Comparison of ENCODE assay signal across 17 cellular contexts in the genomic region with DNA sequence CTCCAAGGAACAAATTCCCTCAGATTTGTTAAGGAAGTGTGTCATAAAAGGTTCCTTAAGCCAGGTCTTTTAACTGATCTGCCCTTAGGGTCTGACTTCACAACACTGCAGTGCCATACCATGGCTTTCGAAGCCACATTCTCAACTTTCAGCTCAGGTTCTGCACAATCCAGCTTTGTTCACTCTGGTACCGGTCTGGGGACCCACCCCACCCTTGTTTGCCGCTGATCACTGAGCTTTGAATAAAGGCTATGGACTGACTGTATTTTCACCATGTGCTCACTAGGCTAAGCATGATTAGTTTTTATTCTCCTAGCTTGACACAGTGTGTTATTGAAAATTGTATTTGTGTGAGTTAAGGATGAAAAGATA. TPM values are rescaled to one million over a fixed set of nuclear protein-coding genes. Genes with fewer than 3 reads are reported as not detected.
A peak's percentile ranks its signal among the peaks of the same experiment; 100 is the strongest.
DNase-seq lines count a peak whose midpoint lies in the region; ATAC-seq, FAIRE-seq and TF ChIP-seq lines count a peak whose summit lies in the region.
"Had no signal": no experiment of that assay in that cellular context is flagged by ENCODE, and none has a peak within 500 bp of the region (broad histone marks: within the 10 kb centered on the region; RNA-seq: fewer than 3 reads in every experiment).

No MANE protein-coding gene starts in this region.

- intact Hi-C loops in left ventricle myocardium inferior (cut with micrococcal nuclease): no loop called here
- intact Hi-C loops in endothelial cell of umbilical vein (cut with micrococcal nuclease): no loop called here

- no peaks in the 10 kb centered on the region for H3K27me3 Mint-ChIP-seq in type B pancreatic cell

- H3K27ac Mint-ChIP-seq in type B pancreatic cell: peak overlapping the region; percentile 44
- H3K27ac Mint-ChIP-seq: activated T-helper 2 cell treated with anti-CD3 and anti-CD28 coated beads, Interferon-gamma antibody, Interleukin-2, Interleukin-4, amounts not matched to agents 10 μg/mL and 5 μg/mL and 100 μg/mL, durations not matched to agents 14 hours and 24 hours and 36 hours had no signal

- ATAC-seq in activated CD4-positive, CD25-positive, alpha-beta regulatory T cell treated with anti-CD3 and anti-CD28 coated beads, Interleukin-2, amount 50 U/mL, for 24 hours: no peak
- ATAC-seq: Right ventricle myocardium inferior had no signal

- H3K36me3 Mint-ChIP-seq in type B pancreatic cell: peaks cover 17% of the 10 kb centered on the region

- peak; percentile 24 for FAIRE-seq in endothelial cell of umbilical vein (lab: Jason Lieb, UNC)

- H3K27me3 ChIP-seq in left ventricle myocardium inferior (ENCODE audit: low read depth) (no peaks in the 10 kb centered on the region), right atrium auricular region (no peaks in the 10 kb centered on the region), endothelial cell of umbilical vein (ENCODE audit: control insufficient read depth in 2 of 2, insufficient read depth in 2 of 2, low read length in 2 of 2) (no peaks in the 10 kb centered on the region), neutrophil (no peaks in the 10 kb centered on the region)
- H3K27me3 ChIP-seq: ascending aorta had no signal

- peak overlapping the region; percentile 29 for H3K27ac ChIP-seq in left ventricle myocardium inferior (replicated peaks)
- no peak overlapping the region for H3K27ac ChIP-seq in right atrium auricular region
- no peak overlapping the region for H3K27ac ChIP-seq in endothelial cell of umbilical vein (ENCODE audit: insufficient read depth, low read depth, low read length)
- peak overlapping the region; percentile 74 for H3K27ac ChIP-seq in neutrophil
- H3K27ac ChIP-seq: prostate gland had no signal

- no peaks in the 10 kb centered on the region for H3K9me3 Mint-ChIP-seq in type B pancreatic cell
- H3K9me3 Mint-ChIP-seq: activated T-helper 2 cell treated with anti-CD3 and anti-CD28 coated beads, Interferon-gamma antibody, Interleukin-2, Interleukin-4, amounts not matched to agents 10 μg/mL and 5 μg/mL and 100 μg/mL, durations not matched to agents 14 hours and 24 hours and 36 hours had no signal

- BruUV-seq in endothelial cell of umbilical vein (replicated peaks; lab: Mats Ljungman, UMichigan): no TSS peak

- H3K4me1 ChIP-seq in left ventricle myocardium inferior (peaks cover 67% of the 10 kb centered on the region), right atrium auricular region (peaks cover 0 to 53% of the 10 kb centered on the region in 2 donors), endothelial cell of umbilical vein (ENCODE audit: control insufficient read depth, extremely low read depth, insufficient read depth, low read length) (peaks cover 15% of the 10 kb centered on the region), neutrophil (ENCODE audit: control insufficient read depth in 1 of 2, insufficient read depth in 1 of 2, low read depth in 1 of 2, low read length in 1 of 2) (peaks cover 39 to 44% of the 10 kb centered on the region in 2 experiments)
- H3K4me1 ChIP-seq: prostate gland had no signal

- peaks cover 3% of the 10 kb centered on the region for H3K9me1 ChIP-seq in endothelial cell of umbilical vein (replicated peaks; ENCODE audit: control insufficient read depth, extremely low read depth, insufficient read depth, low read length)

- H3K9ac ChIP-seq in endothelial cell of umbilical vein (replicated peaks; ENCODE audit: extremely low read depth, insufficient read depth, low read length): no peak overlapping the region

- CTCF ChIA-PET in endothelial cell of umbilical vein (lab: Charles Lee): interaction anchor here (1.6 to 1.9 kb wide), 2 partner anchors 18 to 42 kb away, joined by 4 to 8 read pairs; a partner anchor contains a TSS

- H3K79me2 ChIP-seq in endothelial cell of umbilical vein (ENCODE audit: control insufficient read depth, insufficient read depth, low read length): peaks cover 47% of the 10 kb centered on the region

- POLR2A ChIA-PET in endothelial cell of umbilical vein (lab: Charles Lee): no interaction called here

- H3K9me3 ChIP-seq in left ventricle myocardium inferior (replicated peaks) (no peaks in the 10 kb centered on the region), right atrium auricular region (no peaks in the 10 kb centered on the region), endothelial cell of umbilical vein (replicated peaks; ENCODE audit: control insufficient read depth, insufficient read depth, low read length) (no peaks in the 10 kb centered on the region), neutrophil (no peaks in the 10 kb centered on the region)
- H3K9me3 ChIP-seq: ascending aorta, prostate gland had no signal

- peaks cover 20% of the 10 kb centered on the region for H3K4me1 Mint-ChIP-seq in type B pancreatic cell (ENCODE audit: unreplicated experiment)

- peaks cover 2% of the 10 kb centered on the region for H4K20me1 ChIP-seq in endothelial cell of umbilical vein (replicated peaks; ENCODE audit: control insufficient read depth, extremely low read depth, insufficient read depth, low read length)

- DNase-seq in left ventricle myocardium inferior: no peak
- DNase-seq in right atrium auricular region (ENCODE audit: low spot score): no peak
- no peak for DNase-seq in endothelial cell of umbilical vein (ENCODE audit: low read depth, low spot score)
- DNase-seq in type B pancreatic cell (ENCODE audit: extremely low spot score, unreplicated experiment): no peak
- DNase-seq in effector CD8-positive, alpha-beta T cell (lab: John Stamatoyannopoulos, UW): no peak
- DNase-seq in ecto neural progenitor cell (ENCODE audit: low spot score): no peak
- DNase-seq: activated CD4-positive, alpha-beta T cell treated with anti-CD3 and anti-CD28 coated beads, Interleukin-2, amount 50 U/mL, for 1 hour; COR-L47; cortex of kidney; GOT3; NK-92 treated with Interleukin-12 subunit alpha and Interleukin-12 subunit beta, amount 100 ng/mL, for 24 hours had no signal

- H2AFZ ChIP-seq in endothelial cell of umbilical vein (ENCODE audit: low read depth, low read length): no peak overlapping the region

- no peak overlapping the region for H3K4me2 ChIP-seq in endothelial cell of umbilical vein (ENCODE audit: insufficient read depth, low read length)

- no peak overlapping the region for H3K4me3 Mint-ChIP-seq in type B pancreatic cell

- no peak for TF ChIP-seq CTCF in left ventricle myocardium inferior (IDR thresholded peaks at IDR 0.05; ENCODE audit: borderline replicate concordance)
- no peak for TF ChIP-seq CTCF in right atrium auricular region (IDR thresholded peaks at IDR 0.05)
- TF ChIP-seq CTCF in endothelial cell of umbilical vein (IDR thresholded peaks at IDR 0.05; ENCODE audit: extremely low read depth in 1 of 2, insufficient read depth in 1 of 2, low read depth in 1 of 2, low read length in 2 of 2): no peak
- no peak for TF ChIP-seq CTCF in neutrophil (IDR thresholded peaks at IDR 0.05)
- TF ChIP-seq CTCF in type B pancreatic cell (conservative IDR thresholded peaks at IDR 0.05): no peak

- no peak for TF ChIP-seq POLR2A in endothelial cell of umbilical vein (IDR thresholded peaks at IDR 0.05; ENCODE audit: low read depth, low read length)

- dilution Hi-C loops in endothelial cell of umbilical vein (cut with MboI; ENCODE audit: extremely low pct_ligation_motif_present, low sequenced_read_pairs): no loop called here

- H3K36me3 ChIP-seq in left ventricle myocardium inferior (peaks cover 43% of the 10 kb centered on the region), right atrium auricular region (peaks cover 38% of the 10 kb centered on the region), endothelial cell of umbilical vein (ENCODE audit: control insufficient read depth in 2 of 2, extremely low read depth in 1 of 2, insufficient read depth in 2 of 2, low read length in 2 of 2) (peaks cover 9 to 27% of the 10 kb centered on the region in 2 experiments), neutrophil (peaks cover 24% of the 10 kb centered on the region)

- H3K4me3 ChIP-seq in left ventricle myocardium inferior (no peak overlapping the region), right atrium auricular region (no peak overlapping the region), endothelial cell of umbilical vein (replicated peaks in 1 of 3; ENCODE audit: insufficient read depth in 1 of 3, low read depth in 1 of 3, low read length in 3 of 3) (no peak overlapping the region), neutrophil (ENCODE audit: low read depth in 1 of 2, low read length in 1 of 2) (no peak overlapping the region)
- H3K4me3 ChIP-seq: ascending aorta, prostate gland had no signal

RNA-seq across cellular contexts. Expression of a gene that starts 15.9 kb away (rescaled TPM):
- total RNA-seq in left ventricle myocardium inferior (72.1 TPM), right atrium auricular region (10 to 100 TPM; 44.8 to 57.1 TPM), endothelial cell of umbilical vein (110 and 113 TPM in 2 replicates), type B pancreatic cell (ENCODE audit: low replicate concordance) (111 and 124 TPM in 2 replicates)
- polyA plus RNA-seq in endothelial cell of umbilical vein: 52.1 and 56.0 TPM in 2 replicates
- 72.0 and 73.0 TPM in 2 replicates for polyA plus RNA-seq in endothelial cell of umbilical vein (2011; cell fraction: cytosol; rRNA removed)
- 137 and 144 TPM in 2 replicates for polyA plus RNA-seq in endothelial cell of umbilical vein (2011; cell fraction: nucleus; rRNA removed)
- 55.8 and 64.3 TPM in 2 replicates for polyA plus RNA-seq in endothelial cell of umbilical vein (2012)
- 55.3 and 63.4 TPM in 2 replicates for polyA minus RNA-seq in endothelial cell of umbilical vein
- polyA minus RNA-seq in endothelial cell of umbilical vein (2011; cell fraction: cytosol; rRNA and poly(A)+ RNA removed): 36.8 TPM
- 38.7 and 53.7 TPM in 2 replicates for polyA minus RNA-seq in endothelial cell of umbilical vein (2011; cell fraction: nucleus; rRNA and poly(A)+ RNA removed)

RNA-seq across cellular contexts. Expression of a gene that starts 18.0 kb away (rescaled TPM):
- 71.0 TPM for total RNA-seq in left ventricle myocardium inferior
- total RNA-seq in right atrium auricular region: 10 to 100 TPM; 43.6 to 73.7 TPM
- 55.3 and 59.2 TPM in 2 replicates for total RNA-seq in endothelial cell of umbilical vein
- polyA plus RNA-seq in endothelial cell of umbilical vein: 31.5 and 37.1 TPM in 2 replicates
- polyA plus RNA-seq in endothelial cell of umbilical vein (2011; cell fraction: cytosol; rRNA removed): 53.0 and 58.4 TPM in 2 replicates
- 17.8 and 23.0 TPM in 2 replicates for polyA plus RNA-seq in endothelial cell of umbilical vein (2011; cell fraction: nucleus; rRNA removed)
- 37.9 and 70.7 TPM in 2 replicates for polyA plus RNA-seq in endothelial cell of umbilical vein (2012)
- 11.1 and 19.4 TPM in 2 replicates for polyA minus RNA-seq in endothelial cell of umbilical vein
- 36.5 TPM for polyA minus RNA-seq in endothelial cell of umbilical vein (2011; cell fraction: cytosol; rRNA and poly(A)+ RNA removed)
- polyA minus RNA-seq in endothelial cell of umbilical vein (2011; cell fraction: nucleus; rRNA and poly(A)+ RNA removed): 6.9 and 7.5 TPM in 2 replicates
- 59.8 and 69.7 TPM in 2 replicates for total RNA-seq in type B pancreatic cell (ENCODE audit: low replicate concordance)

RNA-seq across cellular contexts. Expression of a gene that starts 39.9 kb away (rescaled TPM):
- total RNA-seq in left ventricle myocardium inferior (2.0 TPM), right atrium auricular region (10 to 100 TPM; 11.9 to 12.4 TPM), endothelial cell of umbilical vein (0.14 and 0.73 TPM in 2 replicates), type B pancreatic cell (ENCODE audit: low replicate concordance) (1.3 and 2.7 TPM in 2 replicates)
- polyA plus RNA-seq in endothelial cell of umbilical vein: 0.14 and 0.18 TPM in 2 replicates
- 0.10 and 0.13 TPM in 2 replicates for polyA plus RNA-seq in endothelial cell of umbilical vein (2011; cell fraction: cytosol; rRNA removed)
- polyA plus RNA-seq in endothelial cell of umbilical vein (2011; cell fraction: nucleus; rRNA removed): 0.38 and 0.40 TPM in 2 replicates
- 1.2 and 1.5 TPM in 2 replicates for polyA plus RNA-seq in endothelial cell of umbilical vein (2012)
- polyA minus RNA-seq in endothelial cell of umbilical vein: 0.19 and 0.34 TPM in 2 replicates
- not detected for polyA minus RNA-seq in endothelial cell of umbilical vein (2011; cell fraction: cytosol; rRNA and poly(A)+ RNA removed)
- polyA minus RNA-seq in endothelial cell of umbilical vein (2011; cell fraction: nucleus; rRNA and poly(A)+ RNA removed): 0.19 and 0.67 TPM in 2 replicates

RNA-seq across cellular contexts. Expression of a gene that starts 51.2 kb away (rescaled TPM):
- total RNA-seq in left ventricle myocardium inferior (102 TPM), right atrium auricular region (100 to 1,000 TPM; 139 to 189 TPM), endothelial cell of umbilical vein (818 and 840 TPM in 2 replicates), type B pancreatic cell (ENCODE audit: low replicate concordance) (551 and 606 TPM in 2 replicates)
- 1,157 and 1,240 TPM in 2 replicates for polyA plus RNA-seq in endothelial cell of umbilical vein
- polyA plus RNA-seq in endothelial cell of umbilical vein (2011; cell fraction: cytosol; rRNA removed): 1,469 and 1,568 TPM in 2 replicates
- polyA plus RNA-seq in endothelial cell of umbilical vein (2011; cell fraction: nucleus; rRNA removed): 547 and 579 TPM in 2 replicates
- polyA plus RNA-seq in endothelial cell of umbilical vein (2012): 798 and 832 TPM in 2 replicates
- 564 and 566 TPM in 2 replicates for polyA minus RNA-seq in endothelial cell of umbilical vein
- polyA minus RNA-seq in endothelial cell of umbilical vein (2011; cell fraction: cytosol; rRNA and poly(A)+ RNA removed): 260 TPM
- 61.5 and 75.7 TPM in 2 replicates for polyA minus RNA-seq in endothelial cell of umbilical vein (2011; cell fraction: nucleus; rRNA and poly(A)+ RNA removed)

Comparison
In these comparisons a context has a peak if more than half of its experiments do, and no peak if none do; other contexts are left out.
1. H3K27ac ChIP-seq: peak in left ventricle myocardium inferior (single experiment) and neutrophil (single experiment); none in right atrium auricular region (0 of 2) and endothelial cell of umbilical vein (single experiment).